Comparison of ENCODE assay signal across 24 cellular contexts in genomic region chr20:54203281-54203680, GRCh38. TPM values are rescaled to one million over a fixed set of nuclear protein-coding genes. Genes with fewer than 3 reads are reported as not detected.
"Had no signal": no experiment of that assay in that cellular context is flagged by ENCODE, and none has a peak within 500 bp of the region (broad histone marks: within the 10 kb centered on the region; RNA-seq: fewer than 3 reads in every experiment).

No MANE protein-coding gene starts in this region.

- H3K27me3 ChIP-seq: dorsolateral prefrontal cortex, heart left ventricle, right atrium auricular region, sigmoid colon, testis, tibial nerve had no signal

- H3K27ac ChIP-seq: dorsolateral prefrontal cortex, heart left ventricle, right atrium auricular region, sigmoid colon, skin epidermis, testis, tibial nerve had no signal

- ATAC-seq: heart left ventricle; left lobe of liver; natural killer cell; stimulated activated naive B cell treated with anti-CD40 and anti-IgM and Interleukin-4, amounts not matched to agents 10 μg/mL and 1 μg/mL and 100 μg/mL, for 72 hours; stimulated activated naive CD8-positive, alpha-beta T cell treated with anti-CD3 and anti-CD28 coated beads, Interleukin-15, amount 100 ng/mL, for 72 hours had no signal

- H3K4me1 ChIP-seq: right atrium auricular region, sigmoid colon, testis had no signal

- DNase-seq: cortex of kidney; dorsolateral prefrontal cortex; effector CD8-positive, alpha-beta T cell; heart left ventricle; hypothalamus; kidney glomerular epithelial cell; mammary epithelial cell; natural killer cell; posterior cingulate gyrus; sigmoid colon; stimulated activated CD4-positive, alpha-beta T cell treated with anti-CD3 and anti-CD28 coated beads, Interleukin-2, amount 100 ng/mL, for 24 hours; stimulated activated CD4-positive, alpha-beta T cell treated with anti-CD3 and anti-CD28 coated beads, Interleukin-4, amount 100 ng/mL, for 4 hours; stimulated activated naive B cell treated with anti-CD40 and anti-IgM and Interleukin-4, amounts not matched to agents 10 μg/mL and 1 μg/mL and 100 μg/mL, for 72 hours; stimulated activated naive CD8-positive, alpha-beta T cell treated with anti-CD3 and anti-CD28 coated beads, Interleukin-15, amount 100 ng/mL, for 72 hours; testis had no signal

- H3K4me3 ChIP-seq: dorsolateral prefrontal cortex, heart left ventricle, right atrium auricular region, sigmoid colon, skin epidermis, testis, tibial nerve had no signal

- H3K9me3 ChIP-seq: heart left ventricle, right atrium auricular region, sigmoid colon, testis, tibial nerve had no signal

- H3K36me3 ChIP-seq: heart left ventricle, right atrium auricular region, sigmoid colon, tibial nerve had no signal

RNA-seq across cellular contexts. Expression of gene CYP24A1, which starts 29.5 kb away (rescaled TPM):
- total RNA-seq: fibroblast of lung, glomerular endothelial cell, heart left ventricle, left lobe of liver, mesenteric fat pad, osteocyte, sigmoid colon, subcutaneous adipose tissue, tibial nerve had no signal
